ENCODE assay signal across 1 cellular context in the genomic region with DNA sequence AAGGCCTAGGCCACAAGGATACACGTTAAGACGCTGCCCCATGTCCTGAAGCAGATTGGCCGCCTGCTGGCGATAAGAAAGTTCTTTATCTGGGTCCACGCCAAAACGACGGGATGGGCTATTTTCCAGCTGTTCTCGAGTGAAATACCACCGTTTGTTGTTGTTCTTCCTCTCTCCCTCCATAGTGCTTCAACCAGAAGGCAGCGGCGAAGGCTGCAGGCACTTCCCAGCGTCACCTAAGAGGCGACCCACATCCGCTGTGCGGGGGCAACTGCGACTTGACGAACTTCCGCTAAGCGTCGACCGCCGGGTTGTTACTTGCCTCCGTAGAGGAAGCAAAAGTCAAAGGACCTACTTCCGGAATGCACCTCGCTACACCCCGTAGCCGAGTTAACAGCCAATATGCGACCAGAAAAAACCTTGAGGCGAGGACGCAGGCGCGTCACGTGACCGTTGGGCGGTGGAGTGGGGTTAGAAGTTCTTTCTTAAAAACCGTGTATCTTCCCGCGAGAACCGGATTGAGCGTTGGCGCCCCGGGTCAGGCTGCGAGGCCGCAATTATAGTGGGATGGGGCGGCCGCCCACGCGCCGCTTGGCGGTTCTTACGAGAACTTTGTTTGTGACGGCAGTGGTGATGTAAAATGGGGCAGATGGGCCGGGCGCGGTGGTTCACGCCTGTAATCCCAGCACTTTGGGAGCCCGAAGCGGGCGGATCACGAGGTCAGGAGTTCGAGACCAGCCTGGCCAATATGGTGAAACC.
TF ChIP-seq lines count a peak whose summit lies in the region.

A gene (minus strand): TSS at position 215 of the 759 bp plus-strand sequence. CDS start 32 bp downstream, at position 183.

TF ChIP-seq in HepG2, 621 proteins besides CTCF, POLR2A, EP300 and RAD21 (continued from another document and continues in another):
- TF ChIP-seq ZNF256 (CRISPR knock-in tag; conservative IDR thresholded peaks at IDR 0.05) (no peak; the same call in 1 of the 2 replicates), ZNF850 (CRISPR knock-in tag; conservative IDR thresholded peaks at IDR 0.05) (no peak), MED8 (CRISPR knock-in tag; IDR thresholded peaks at IDR 0.05; ENCODE audit: insufficient replicate concordance) (peak; percentile 75), MATR3 (CRISPR knock-in tag; IDR thresholded peaks at IDR 0.05) (no peak), SRSF9 (IDR thresholded peaks at IDR 0.05; ENCODE audit: borderline replicate concordance, insufficient read depth, low read depth, low read length, poor library complexity, severe bottlenecking) (no peak), HOXA5 (CRISPR knock-in tag; IDR thresholded peaks at IDR 0.05) (peak; percentile 67), ELF3 (CRISPR knock-in tag; IDR thresholded peaks at IDR 0.05) (peak; percentile 97), ZNF274 (CRISPR knock-in tag; IDR thresholded peaks at IDR 0.05) (peak; percentile 94), ZMYM2 (CRISPR knock-in tag; IDR thresholded peaks at IDR 0.05) (peak; percentile 93), AHR (CRISPR knock-in tag; IDR thresholded peaks at IDR 0.05) (no peak; the same call in 1 of the 2 replicates), ZEB1 (IDR thresholded peaks at IDR 0.05; ENCODE audit: insufficient replicate concordance, low read depth) (no peak), ARNT (IDR thresholded peaks at IDR 0.05) (no peak), DR1 (CRISPR knock-in tag; IDR thresholded peaks at IDR 0.05) (peak; percentile 89), PRPF4 (IDR thresholded peaks at IDR 0.05; ENCODE audit: low read depth, low read length, poor library complexity, severe bottlenecking) (no peak), TSC22D2 (CRISPR knock-in tag; IDR thresholded peaks at IDR 0.05; ENCODE audit: borderline replicate concordance) (no peak), ARNTL (CRISPR knock-in tag; IDR thresholded peaks at IDR 0.05) (no peak), SIN3A (IDR thresholded peaks at IDR 0.05; ENCODE audit: borderline replicate concordance, low read depth, low read length) (peak; percentile 83; the same call in 1 of the 2 replicates), ZFP82 (CRISPR knock-in tag; IDR thresholded peaks at IDR 0.05; ENCODE audit: borderline replicate concordance) (peak; percentile 88; the same call in 1 of the 2 replicates), KAT7 (CRISPR knock-in tag; IDR thresholded peaks at IDR 0.05; ENCODE audit: borderline replicate concordance) (peak; percentile 81), ZC3H4 (CRISPR knock-in tag; IDR thresholded peaks at IDR 0.05; ENCODE audit: borderline replicate concordance) (no peak), FOSL1 (CRISPR knock-in tag; IDR thresholded peaks at IDR 0.05; ENCODE audit: borderline replicate concordance) (0 out of 2 replicates have a peak, but pooled peaks have one; percentile 42), ZSCAN20 (CRISPR knock-in tag; IDR thresholded peaks at IDR 0.05; ENCODE audit: borderline replicate concordance) (0 out of 2 replicates have a peak, but pooled peaks have one; percentile 31), ZNF841 (CRISPR knock-in tag; IDR thresholded peaks at IDR 0.05; ENCODE audit: borderline replicate concordance) (no peak), ZNF775 (CRISPR knock-in tag; IDR thresholded peaks at IDR 0.05; ENCODE audit: borderline replicate concordance) (no peak; the same call in 1 of the 2 replicates), HOXA3 (CRISPR knock-in tag; IDR thresholded peaks at IDR 0.05) (peak; percentile 100), DMAP1 (CRISPR knock-in tag; IDR thresholded peaks at IDR 0.05) (peak; percentile 89), ZNF7 (CRISPR knock-in tag; IDR thresholded peaks at IDR 0.05) (0 out of 2 replicates have a peak, but pooled peaks have one; percentile 30), ZNF260 (CRISPR knock-in tag; IDR thresholded peaks at IDR 0.05; ENCODE audit: borderline replicate concordance, low read depth) (no peak), SRSF1 (optimal IDR thresholded peaks at IDR 0.05; ENCODE audit: low read depth, low read length) (no peak), RNF2 (conservative IDR thresholded peaks at IDR 0.05; ENCODE audit: low read depth) (peak; percentile 61), ZNF3 (CRISPR knock-in tag; IDR thresholded peaks at IDR 0.05) (no peak), ZNF557 (CRISPR knock-in tag; IDR thresholded peaks at IDR 0.05) (no peak; the same call in 1 of the 2 replicates)
- TF ChIP-seq, protein P1, sequence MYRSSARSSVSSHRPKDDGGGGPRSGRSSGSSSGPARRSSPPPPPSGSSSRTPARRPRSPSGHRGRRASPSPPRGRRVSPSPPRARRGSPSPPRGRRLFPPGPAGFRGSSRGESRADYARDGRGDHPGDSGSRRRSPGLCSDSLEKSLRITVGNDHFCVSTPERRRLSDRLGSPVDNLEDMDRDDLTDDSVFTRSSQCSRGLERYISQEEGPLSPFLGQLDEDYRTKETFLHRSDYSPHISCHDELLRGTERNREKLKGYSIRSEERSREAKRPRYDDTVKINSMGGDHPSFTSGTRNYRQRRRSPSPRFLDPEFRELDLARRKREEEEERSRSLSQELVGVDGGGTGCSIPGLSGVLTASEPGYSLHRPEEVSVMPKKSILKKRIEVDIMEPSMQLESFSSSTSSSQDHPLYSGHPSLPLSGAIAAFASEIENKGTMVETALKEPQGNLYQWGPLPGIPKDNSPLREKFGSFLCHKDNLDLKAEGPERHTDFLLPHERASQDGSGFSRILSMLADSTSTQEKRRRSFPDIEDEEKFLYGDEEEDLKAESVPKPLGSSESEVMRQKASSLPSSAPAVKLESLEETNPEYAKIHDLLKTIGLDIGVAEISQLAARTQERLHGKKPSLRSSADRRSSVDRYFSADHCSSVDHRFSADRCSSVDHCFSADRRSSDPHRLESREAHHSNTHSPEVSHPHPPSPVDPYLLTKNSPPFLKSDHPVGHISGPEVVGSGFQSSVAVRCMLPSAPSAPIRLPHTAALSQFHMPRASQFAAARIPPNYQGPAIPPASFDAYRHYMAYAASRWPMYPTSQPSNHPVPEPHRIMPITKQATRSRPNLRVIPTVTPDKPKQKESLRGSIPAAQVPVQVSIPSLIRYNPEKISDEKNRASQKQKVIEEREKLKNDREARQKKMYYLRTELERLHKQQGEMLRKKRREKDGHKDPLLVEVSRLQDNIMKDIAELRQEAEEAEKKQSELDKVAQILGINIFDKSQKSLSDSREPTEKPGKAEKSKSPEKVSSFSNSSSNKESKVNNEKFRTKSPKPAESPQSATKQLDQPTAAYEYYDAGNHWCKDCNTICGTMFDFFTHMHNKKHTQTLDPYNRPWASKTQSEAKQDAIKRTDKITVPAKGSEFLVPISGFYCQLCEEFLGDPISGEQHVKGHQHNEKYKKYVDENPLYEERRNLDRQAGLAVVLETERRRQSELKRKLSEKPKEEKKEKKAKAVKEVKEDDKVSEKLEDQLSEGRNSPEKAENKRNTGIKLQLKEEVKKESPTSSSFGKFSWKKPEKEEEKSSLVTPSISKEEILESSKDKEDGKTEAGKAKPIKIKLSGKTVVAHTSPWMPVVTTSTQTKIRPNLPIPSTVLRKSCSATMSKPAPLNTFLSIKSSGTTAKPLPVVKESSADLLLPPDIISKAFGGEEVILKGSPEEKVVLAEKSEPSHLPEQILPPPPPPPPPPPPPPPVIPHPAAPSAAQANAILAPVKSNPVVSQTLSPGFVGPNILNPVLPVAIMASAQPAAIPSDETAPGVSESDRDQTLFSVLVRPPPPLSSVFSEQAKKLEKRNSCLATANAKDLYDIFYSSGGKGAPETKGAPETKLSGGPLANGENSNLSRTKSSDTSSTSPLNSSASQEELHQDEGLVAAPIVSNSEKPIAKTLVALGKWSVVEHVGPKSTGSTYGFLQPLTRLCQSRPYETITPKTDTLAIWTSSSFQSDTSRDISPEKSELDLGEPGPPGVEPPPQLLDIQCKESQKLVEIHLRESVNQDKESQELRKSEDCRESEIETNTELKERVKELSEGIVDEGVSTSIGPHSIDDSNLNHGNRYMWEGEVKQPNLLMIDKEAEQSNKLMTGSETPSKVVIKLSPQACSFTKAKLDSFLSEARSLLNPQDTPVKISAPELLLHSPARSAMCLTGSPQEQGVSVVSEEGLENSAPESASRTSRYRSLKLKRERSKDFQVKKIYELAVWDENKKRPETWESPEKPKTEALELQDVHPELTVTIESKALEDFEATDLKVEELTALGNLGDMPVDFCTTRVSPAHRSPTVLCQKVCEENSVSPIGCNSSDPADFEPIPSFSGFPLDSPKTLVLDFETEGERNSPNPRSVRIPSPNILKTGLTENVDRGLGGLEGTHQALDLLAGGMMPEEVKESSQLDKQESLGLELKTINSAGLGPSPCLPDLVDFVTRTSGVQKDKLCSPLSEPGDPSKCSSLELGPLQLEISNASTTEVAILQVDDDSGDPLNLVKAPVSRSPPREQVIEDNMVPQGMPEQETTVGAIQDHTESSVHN (CRISPR knock-in tag; IDR thresholded peaks at IDR 0.05): no peak
- TF ChIP-seq, protein P2, sequence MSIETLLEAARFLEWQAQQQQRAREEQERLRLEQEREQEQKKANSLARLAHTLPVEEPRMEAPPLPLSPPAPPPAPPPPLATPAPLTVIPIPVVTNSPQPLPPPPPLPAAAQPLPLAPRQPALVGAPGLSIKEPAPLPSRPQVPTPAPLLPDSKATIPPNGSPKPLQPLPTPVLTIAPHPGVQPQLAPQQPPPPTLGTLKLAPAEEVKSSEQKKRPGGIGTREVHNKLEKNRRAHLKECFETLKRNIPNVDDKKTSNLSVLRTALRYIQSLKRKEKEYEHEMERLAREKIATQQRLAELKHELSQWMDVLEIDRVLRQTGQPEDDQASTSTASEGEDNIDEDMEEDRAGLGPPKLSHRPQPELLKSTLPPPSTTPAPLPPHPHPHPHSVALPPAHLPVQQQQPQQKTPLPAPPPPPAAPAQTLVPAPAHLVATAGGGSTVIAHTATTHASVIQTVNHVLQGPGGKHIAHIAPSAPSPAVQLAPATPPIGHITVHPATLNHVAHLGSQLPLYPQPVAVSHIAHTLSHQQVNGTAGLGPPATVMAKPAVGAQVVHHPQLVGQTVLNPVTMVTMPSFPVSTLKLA (IDR thresholded peaks at IDR 0.05): peak; percentile 69
- TF ChIP-seq, protein P3, sequence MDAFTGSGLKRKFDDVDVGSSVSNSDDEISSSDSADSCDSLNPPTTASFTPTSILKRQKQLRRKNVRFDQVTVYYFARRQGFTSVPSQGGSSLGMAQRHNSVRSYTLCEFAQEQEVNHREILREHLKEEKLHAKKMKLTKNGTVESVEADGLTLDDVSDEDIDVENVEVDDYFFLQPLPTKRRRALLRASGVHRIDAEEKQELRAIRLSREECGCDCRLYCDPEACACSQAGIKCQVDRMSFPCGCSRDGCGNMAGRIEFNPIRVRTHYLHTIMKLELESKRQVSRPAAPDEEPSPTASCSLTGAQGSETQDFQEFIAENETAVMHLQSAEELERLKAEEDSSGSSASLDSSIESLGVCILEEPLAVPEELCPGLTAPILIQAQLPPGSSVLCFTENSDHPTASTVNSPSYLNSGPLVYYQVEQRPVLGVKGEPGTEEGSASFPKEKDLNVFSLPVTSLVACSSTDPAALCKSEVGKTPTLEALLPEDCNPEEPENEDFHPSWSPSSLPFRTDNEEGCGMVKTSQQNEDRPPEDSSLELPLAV (CRISPR knock-in tag; conservative IDR thresholded peaks at IDR 0.05; ENCODE audit: low read depth): no peak
- TF ChIP-seq, protein P4, sequence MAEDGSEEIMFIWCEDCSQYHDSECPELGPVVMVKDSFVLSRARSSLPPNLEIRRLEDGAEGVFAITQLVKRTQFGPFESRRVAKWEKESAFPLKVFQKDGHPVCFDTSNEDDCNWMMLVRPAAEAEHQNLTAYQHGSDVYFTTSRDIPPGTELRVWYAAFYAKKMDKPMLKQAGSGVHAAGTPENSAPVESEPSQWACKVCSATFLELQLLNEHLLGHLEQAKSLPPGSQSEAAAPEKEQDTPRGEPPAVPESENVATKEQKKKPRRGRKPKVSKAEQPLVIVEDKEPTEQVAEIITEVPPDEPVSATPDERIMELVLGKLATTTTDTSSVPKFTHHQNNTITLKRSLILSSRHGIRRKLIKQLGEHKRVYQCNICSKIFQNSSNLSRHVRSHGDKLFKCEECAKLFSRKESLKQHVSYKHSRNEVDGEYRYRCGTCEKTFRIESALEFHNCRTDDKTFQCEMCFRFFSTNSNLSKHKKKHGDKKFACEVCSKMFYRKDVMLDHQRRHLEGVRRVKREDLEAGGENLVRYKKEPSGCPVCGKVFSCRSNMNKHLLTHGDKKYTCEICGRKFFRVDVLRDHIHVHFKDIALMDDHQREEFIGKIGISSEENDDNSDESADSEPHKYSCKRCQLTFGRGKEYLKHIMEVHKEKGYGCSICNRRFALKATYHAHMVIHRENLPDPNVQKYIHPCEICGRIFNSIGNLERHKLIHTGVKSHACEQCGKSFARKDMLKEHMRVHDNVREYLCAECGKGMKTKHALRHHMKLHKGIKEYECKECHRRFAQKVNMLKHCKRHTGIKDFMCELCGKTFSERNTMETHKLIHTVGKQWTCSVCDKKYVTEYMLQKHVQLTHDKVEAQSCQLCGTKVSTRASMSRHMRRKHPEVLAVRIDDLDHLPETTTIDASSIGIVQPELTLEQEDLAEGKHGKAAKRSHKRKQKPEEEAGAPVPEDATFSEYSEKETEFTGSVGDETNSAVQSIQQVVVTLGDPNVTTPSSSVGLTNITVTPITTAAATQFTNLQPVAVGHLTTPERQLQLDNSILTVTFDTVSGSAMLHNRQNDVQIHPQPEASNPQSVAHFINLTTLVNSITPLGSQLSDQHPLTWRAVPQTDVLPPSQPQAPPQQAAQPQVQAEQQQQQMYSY (CRISPR knock-in tag; IDR thresholded peaks at IDR 0.05): peak; percentile 38; the same call in 1 of the 2 replicates
- TF ChIP-seq, protein P5, sequence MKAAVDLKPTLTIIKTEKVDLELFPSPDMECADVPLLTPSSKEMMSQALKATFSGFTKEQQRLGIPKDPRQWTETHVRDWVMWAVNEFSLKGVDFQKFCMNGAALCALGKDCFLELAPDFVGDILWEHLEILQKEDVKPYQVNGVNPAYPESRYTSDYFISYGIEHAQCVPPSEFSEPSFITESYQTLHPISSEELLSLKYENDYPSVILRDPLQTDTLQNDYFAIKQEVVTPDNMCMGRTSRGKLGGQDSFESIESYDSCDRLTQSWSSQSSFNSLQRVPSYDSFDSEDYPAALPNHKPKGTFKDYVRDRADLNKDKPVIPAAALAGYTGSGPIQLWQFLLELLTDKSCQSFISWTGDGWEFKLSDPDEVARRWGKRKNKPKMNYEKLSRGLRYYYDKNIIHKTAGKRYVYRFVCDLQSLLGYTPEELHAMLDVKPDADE (CRISPR knock-in tag; IDR thresholded peaks at IDR 0.05): no peak
- TF ChIP-seq, protein P6, sequence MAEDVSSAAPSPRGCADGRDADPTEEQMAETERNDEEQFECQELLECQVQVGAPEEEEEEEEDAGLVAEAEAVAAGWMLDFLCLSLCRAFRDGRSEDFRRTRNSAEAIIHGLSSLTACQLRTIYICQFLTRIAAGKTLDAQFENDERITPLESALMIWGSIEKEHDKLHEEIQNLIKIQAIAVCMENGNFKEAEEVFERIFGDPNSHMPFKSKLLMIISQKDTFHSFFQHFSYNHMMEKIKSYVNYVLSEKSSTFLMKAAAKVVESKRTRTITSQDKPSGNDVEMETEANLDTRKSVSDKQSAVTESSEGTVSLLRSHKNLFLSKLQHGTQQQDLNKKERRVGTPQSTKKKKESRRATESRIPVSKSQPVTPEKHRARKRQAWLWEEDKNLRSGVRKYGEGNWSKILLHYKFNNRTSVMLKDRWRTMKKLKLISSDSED (CRISPR knock-in tag; IDR thresholded peaks at IDR 0.05): no peak
- TF ChIP-seq, protein P7, sequence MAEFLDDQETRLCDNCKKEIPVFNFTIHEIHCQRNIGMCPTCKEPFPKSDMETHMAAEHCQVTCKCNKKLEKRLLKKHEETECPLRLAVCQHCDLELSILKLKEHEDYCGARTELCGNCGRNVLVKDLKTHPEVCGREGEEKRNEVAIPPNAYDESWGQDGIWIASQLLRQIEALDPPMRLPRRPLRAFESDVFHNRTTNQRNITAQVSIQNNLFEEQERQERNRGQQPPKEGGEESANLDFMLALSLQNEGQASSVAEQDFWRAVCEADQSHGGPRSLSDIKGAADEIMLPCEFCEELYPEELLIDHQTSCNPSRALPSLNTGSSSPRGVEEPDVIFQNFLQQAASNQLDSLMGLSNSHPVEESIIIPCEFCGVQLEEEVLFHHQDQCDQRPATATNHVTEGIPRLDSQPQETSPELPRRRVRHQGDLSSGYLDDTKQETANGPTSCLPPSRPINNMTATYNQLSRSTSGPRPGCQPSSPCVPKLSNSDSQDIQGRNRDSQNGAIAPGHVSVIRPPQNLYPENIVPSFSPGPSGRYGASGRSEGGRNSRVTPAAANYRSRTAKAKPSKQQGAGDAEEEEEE (CRISPR knock-in tag; IDR thresholded peaks at IDR 0.05; ENCODE audit: borderline replicate concordance): no peak
